28 cellular contexts compared by ENCODE assay signal in genomic region chr17:75917443-75918111, GRCh38. TPM values are rescaled to one million over a fixed set of nuclear protein-coding genes. Genes with fewer than 3 reads are reported as not detected.
DNase-seq lines count a peak whose midpoint lies in the region; ATAC-seq and TF ChIP-seq lines count a peak whose summit lies in the region.
"Had no signal": no experiment of that assay in that cellular context is flagged by ENCODE, and none has a peak within 500 bp of the region (broad histone marks: within the 10 kb centered on the region; RNA-seq: fewer than 3 reads in every experiment).

No MANE protein-coding gene starts in this region.

- no peaks in the 10 kb centered on the region for H3K27me3 Mint-ChIP-seq in CD8-positive, alpha-beta T cell (ENCODE audit: low read depth)
- no peaks in the 10 kb centered on the region for H3K27me3 Mint-ChIP-seq in T-helper 17 cell
- no peaks in the 10 kb centered on the region for H3K27me3 Mint-ChIP-seq in immature natural killer cell (ENCODE audit: low read depth in 3 of 3)
- H3K27me3 Mint-ChIP-seq: naive thymus-derived CD4-positive, alpha-beta T cell; stimulated activated memory B cell treated with anti-CD40 and anti-IgM and Interleukin-4, amounts not matched to agents 10 μg/mL and 1 μg/mL and 100 μg/mL, for 72 hours had no signal

- no peak for TF ChIP-seq CTCF in CD8-positive, alpha-beta T cell (IDR thresholded peaks at IDR 0.05)
- TF ChIP-seq CTCF in GM10248 (IDR thresholded peaks at IDR 0.05; ENCODE audit: control extremely low read depth, extremely low read depth, low read depth, missing control alignments), result no peak
- TF ChIP-seq CTCF in tibial artery (IDR thresholded peaks at IDR 0.05), result no peak

- H3K27ac ChIP-seq in BLaER1 treated with 17β-estradiol and CSF1 and Interleukin-3, amounts not matched to agents 10 nM and 100 nM, result peak overlapping the region in 2 of 11 experiments; percentile 4 to 29; a peak in 3 of 22 replicates
- no peak overlapping the region for H3K27ac ChIP-seq in CD8-positive, alpha-beta T cell (ENCODE audit: low read depth, low read length)
- no peak overlapping the region for H3K27ac ChIP-seq in tibial artery
- H3K27ac ChIP-seq: adrenal gland, brain microvascular endothelial cell, C4-2B, HL-60, Peyer's patch, WERI-Rb-1 had no signal

- no peak overlapping the region for H3K4me3 Mint-ChIP-seq in CD8-positive, alpha-beta T cell
- H3K4me3 Mint-ChIP-seq in T-helper 17 cell (peak overlapping the region; percentile 64), immature natural killer cell (peak overlapping the region in 1 of 5 donors; percentile 55)
- H3K4me3 Mint-ChIP-seq: H9; naive thymus-derived CD4-positive, alpha-beta T cell; stimulated activated memory B cell treated with anti-CD40 and anti-IgM and Interleukin-4, amounts not matched to agents 10 μg/mL and 1 μg/mL and 100 μg/mL, for 72 hours had no signal

- H3K27me3 ChIP-seq in BLaER1 treated with 17β-estradiol and CSF1 and Interleukin-3, amounts not matched to agents 10 nM and 100 nM, result no peaks in the 10 kb centered on the region
- H3K27me3 ChIP-seq in CD8-positive, alpha-beta T cell (ENCODE audit: insufficient read depth, low read length), result no peaks in the 10 kb centered on the region
- no peaks in the 10 kb centered on the region for H3K27me3 ChIP-seq in tibial artery
- H3K27me3 ChIP-seq: adrenal gland, brain microvascular endothelial cell, Peyer's patch had no signal

- no peak for ATAC-seq in CD8-positive, alpha-beta T cell
- ATAC-seq in T-helper 17 cell (no peak), GM21381 (IDR thresholded peaks at IDR 0.05; ENCODE audit: unreplicated experiment) (no peak)
- ATAC-seq: naive thymus-derived CD4-positive, alpha-beta T cell; stimulated activated memory B cell treated with anti-CD40 and anti-IgM and Interleukin-4, amounts not matched to agents 10 μg/mL and 1 μg/mL and 100 μg/mL, for 72 hours had no signal

- H3K4me2 ChIP-seq in BLaER1 treated with 17β-estradiol and CSF1 and Interleukin-3, amounts not matched to agents 10 nM and 100 nM, result peak overlapping the region in 9 of 11 experiments; percentile 10 to 63 (median 55); a peak in 15 of 22 replicates

- peaks cover 18 to 28% (median 22%) of the 10 kb centered on the region in 10 experiments for H3K4me1 ChIP-seq in BLaER1 treated with 17β-estradiol and CSF1 and Interleukin-3, amounts not matched to agents 10 nM and 100 nM
- no peaks in the 10 kb centered on the region for H3K4me1 ChIP-seq in CD8-positive, alpha-beta T cell (ENCODE audit: insufficient read depth, low read length)
- H3K4me1 ChIP-seq in tibial artery, result no peaks in the 10 kb centered on the region
- H3K4me1 ChIP-seq: adrenal gland had no signal

- no peaks in the 10 kb centered on the region for H3K9me3 Mint-ChIP-seq in CD8-positive, alpha-beta T cell
- no peaks in the 10 kb centered on the region for H3K9me3 Mint-ChIP-seq in immature natural killer cell
- H3K9me3 Mint-ChIP-seq: H9; naive thymus-derived CD4-positive, alpha-beta T cell; stimulated activated memory B cell treated with anti-CD40 and anti-IgM and Interleukin-4, amounts not matched to agents 10 μg/mL and 1 μg/mL and 100 μg/mL, for 72 hours had no signal

- CTCF ChIA-PET in CD8-positive, alpha-beta T cell (lab: Charles Lee), result interaction anchor here (0.7 to 1.1 kb wide), 3 partner anchors 86 to 170 kb away, joined by 3 read pairs; no protein-coding TSS in a partner anchor
- CTCF ChIA-PET in GM10248 (lab: Yijun Ruan, JAX), result interaction anchor here (2.0 to 5.0 kb wide), 3 partner anchors 10 to 97 kb away, joined by 6 to 27 read pairs (median 10); partner anchors contain the start of gene MRPL38

- peaks cover 0 to 32% (median 0%) of the 10 kb centered on the region in 11 experiments; a peak in 4 of 22 replicates for H3K36me3 ChIP-seq in BLaER1 treated with 17β-estradiol and CSF1 and Interleukin-3, amounts not matched to agents 10 nM and 100 nM
- no peaks in the 10 kb centered on the region for H3K36me3 ChIP-seq in CD8-positive, alpha-beta T cell (ENCODE audit: insufficient read depth, low read length)
- H3K36me3 ChIP-seq in tibial artery, result peaks cover 0 to 63% (median 11%) of the 10 kb centered on the region in 3 donors
- H3K36me3 ChIP-seq: brain microvascular endothelial cell had no signal

- peaks cover 36% of the 10 kb centered on the region for H3K36me3 Mint-ChIP-seq in CD8-positive, alpha-beta T cell
- H3K36me3 Mint-ChIP-seq in T-helper 17 cell (ENCODE audit: low read depth) (peaks cover 7% of the 10 kb centered on the region), immature natural killer cell (peaks cover 0 to 7% (median 6%) of the 10 kb centered on the region in 3 donors)

- H3K27ac Mint-ChIP-seq in CD8-positive, alpha-beta T cell, result peak overlapping the region; percentile 74
- H3K27ac Mint-ChIP-seq in T-helper 17 cell (no peak overlapping the region), immature natural killer cell (peak overlapping the region in 5 of 6 donors; percentile 15 to 74 (median 59))
- H3K27ac Mint-ChIP-seq: stimulated activated memory B cell treated with anti-CD40 and anti-IgM and Interleukin-4, amounts not matched to agents 10 μg/mL and 1 μg/mL and 100 μg/mL, for 72 hours had no signal

- no peak for DNase-seq in CD8-positive, alpha-beta T cell
- no peak for DNase-seq in T-helper 17 cell
- DNase-seq in immature natural killer cell, result no peak
- no peak for DNase-seq in GM10248 (ENCODE audit: extremely low spot score)
- DNase-seq in tibial artery, result no peak
- DNase-seq: activated CD4-positive, alpha-beta T cell treated with anti-CD3 and anti-CD28 coated beads for 48 hours; activated T-cell treated with anti-CD3 and anti-CD28 coated beads, Interleukin-2, amount 50 U/mL, for 48 hours; adrenal gland; brain microvascular endothelial cell; foreskin melanocyte; H9; Karpas-422; naive thymus-derived CD4-positive, alpha-beta T cell; NCI-H1436; NCI-H2081; NCI-H226; NCI-H748 treated with DMSO at 0.1 percent for 48 hours; nucleus accumbens; Peyer's patch; SHP77 treated with DMSO at 0.1 percent for 48 hours; stimulated activated CD4-positive, alpha-beta T cell treated with anti-CD3 and anti-CD28 coated beads, Interleukin-15, amount 100 ng/mL, for 24 hours; WERI-Rb-1 had no signal

- H3K9me3 ChIP-seq in BLaER1 treated with 17β-estradiol and CSF1 and Interleukin-3, amounts not matched to agents 10 nM and 100 nM (replicated peaks in 1 of 11), result no peaks in the 10 kb centered on the region
- H3K9me3 ChIP-seq in CD8-positive, alpha-beta T cell (ENCODE audit: low read length), result no peaks in the 10 kb centered on the region
- H3K9me3 ChIP-seq in T-helper 17 cell (ENCODE audit: control insufficient read depth, low read length, poor library complexity, severe bottlenecking) (no peaks in the 10 kb centered on the region), tibial artery (no peaks in the 10 kb centered on the region)
- H3K9me3 ChIP-seq: adrenal gland, Peyer's patch had no signal

- no peak overlapping the region for H3K4me3 ChIP-seq in BLaER1 treated with 17β-estradiol and CSF1 and Interleukin-3, amounts not matched to agents 10 nM and 100 nM
- no peak overlapping the region for H3K4me3 ChIP-seq in CD8-positive, alpha-beta T cell (ENCODE audit: low read depth, low read length)
- no peak overlapping the region for H3K4me3 ChIP-seq in tibial artery
- H3K4me3 ChIP-seq: adrenal gland, lung, Peyer's patch had no signal

- peaks cover 3% of the 10 kb centered on the region for H3K4me1 Mint-ChIP-seq in CD8-positive, alpha-beta T cell (ENCODE audit: low read depth)
- H3K4me1 Mint-ChIP-seq in T-helper 17 cell, result peaks cover 7% of the 10 kb centered on the region
- H3K4me1 Mint-ChIP-seq in immature natural killer cell, result peaks cover 0 to 5% of the 10 kb centered on the region in 2 donors
- H3K4me1 Mint-ChIP-seq: H9; stimulated activated memory B cell treated with anti-CD40 and anti-IgM and Interleukin-4, amounts not matched to agents 10 μg/mL and 1 μg/mL and 100 μg/mL, for 72 hours had no signal

- 0 out of 22 replicates have a peak overlapping the region, but pooled peaks of 1 of the 11 experiments have one; percentile 18 for H3K9ac ChIP-seq in BLaER1 treated with 17β-estradiol and CSF1 and Interleukin-3, amounts not matched to agents 10 nM and 100 nM

- POLR2A ChIA-PET in CD8-positive, alpha-beta T cell (lab: Charles Lee), result no interaction called here
- POLR2A ChIA-PET in GM10248 (lab: Yijun Ruan, JAX), result no interaction called here

- no peaks in the 10 kb centered on the region; a peak in 2 of 22 replicates for H4K20me1 ChIP-seq in BLaER1 treated with 17β-estradiol and CSF1 and Interleukin-3, amounts not matched to agents 10 nM and 100 nM

- intact Hi-C loops in CD8-positive, alpha-beta T cell (cut with DNase I, micrococcal nuclease), result no loop called here
- intact Hi-C loops in tibial artery (cut with DNase I; ENCODE audit: low total_unique reads), result no loop called here

RNA-seq across cellular contexts. Expression of gene MRPL38, which starts 12.9 kb away (rescaled TPM):
- total RNA-seq in CD8-positive, alpha-beta T cell, result 100 to 1,000 TPM; 171 to 181 TPM
- total RNA-seq in T-helper 17 cell, result 100 to 1,000 TPM in 1 of 2 donors, 10 to 100 TPM in 1; 93.8 to 107 TPM
- 10 to 100 TPM; 55.9 to 67.5 (median 64.0) TPM for polyA plus RNA-seq in immature natural killer cell

RNA-seq across cellular contexts. Expression of gene TRIM65, which starts 20.8 kb away (rescaled TPM):
- 10 to 100 TPM; 13.6 to 15.1 TPM for total RNA-seq in CD8-positive, alpha-beta T cell
- total RNA-seq in T-helper 17 cell, result 10 to 100 TPM; 19.8 to 23.6 TPM
- polyA plus RNA-seq in immature natural killer cell, result 10 to 100 TPM in 2 of 3 donors, 1 to 10 TPM in 1; 5.4 to 27.1 (median 18.7) TPM

RNA-seq across cellular contexts. Expression of gene FBF1, which starts 23.3 kb away (rescaled TPM):
- 10 to 100 TPM; 18.6 to 21.1 TPM for total RNA-seq in CD8-positive, alpha-beta T cell
- total RNA-seq in T-helper 17 cell, result 10 to 100 TPM; 20.0 to 22.3 TPM
- polyA plus RNA-seq in immature natural killer cell, result 1 to 10 TPM in 2 of 3 donors, not detected in 1; 1.6 to 7.6 TPM

RNA-seq across cellular contexts. Expression of gene TRIM47, which starts 39.2 kb away (rescaled TPM):
- 1 to 10 TPM; 1.6 to 1.7 TPM for total RNA-seq in CD8-positive, alpha-beta T cell
- total RNA-seq in T-helper 17 cell, result 1 to 10 TPM; 4.5 to 9.4 TPM
- 1 to 10 TPM; 3.2 to 4.0 (median 3.9) TPM for polyA plus RNA-seq in immature natural killer cell
